23 cellular contexts compared by ENCODE assay signal in genomic region chr7:151069841-151070572, GRCh38. TPM values are rescaled to one million over a fixed set of nuclear protein-coding genes. Genes with fewer than 3 reads are reported as not detected.
DNase-seq lines count a peak whose midpoint lies in the region; ATAC-seq, FAIRE-seq and TF ChIP-seq lines count a peak whose summit lies in the region.
"Had no signal": no experiment of that assay in that cellular context is flagged by ENCODE, and none has a peak within 500 bp of the region (broad histone marks: within the 10 kb centered on the region; RNA-seq: fewer than 3 reads in every experiment).

No MANE protein-coding gene starts in this region.

- H3K27ac Mint-ChIP-seq in stimulated activated effector memory CD8-positive, alpha-beta T cell treated with anti-CD3 and anti-CD28 coated beads, Interleukin-12 subunit alpha, Interleukin-12 subunit beta, amount 100 ng/mL, for 72 hours = no peak overlapping the region
- no peak overlapping the region for H3K27ac Mint-ChIP-seq in effector memory CD8-positive, alpha-beta T cell
- H3K27ac Mint-ChIP-seq: GM23338 had no signal

- H2BK5ac ChIP-seq in trophoblast cell (ENCODE audit: low read depth, low read length, poor library complexity) = no peak overlapping the region

- H3K4me1 ChIP-seq in K562 (replicated peaks in 1 of 2; ENCODE audit: control insufficient read depth in 2 of 2, insufficient read depth in 2 of 2, low read length in 2 of 2) = peaks cover 0 to 45% of the 10 kb centered on the region in 2 experiments; a peak in 1 of 5 replicates
- H3K4me1 ChIP-seq in mucosa of descending colon (ENCODE audit: low read depth) = no peaks in the 10 kb centered on the region
- peaks cover 8 to 15% of the 10 kb centered on the region in 2 experiments for H3K4me1 ChIP-seq in trophoblast cell (ENCODE audit: control insufficient read depth in 1 of 2, insufficient read depth in 2 of 2, low read length in 2 of 2)
- H3K4me1 ChIP-seq: BE2C had no signal

- H3K23ac ChIP-seq in trophoblast cell (ENCODE audit: low read length) = no peak overlapping the region

- no peaks in the 10 kb centered on the region; the same call in 1 of the 2 replicates for H4K20me1 ChIP-seq in K562 (replicated peaks; ENCODE audit: control insufficient read depth, insufficient read depth, low read length)

- FAIRE-seq in K562 (lab: Jason Lieb, UNC) = no peak
- FAIRE-seq: A204.1, GM12878, H54 had no signal

- no peak for TF ChIP-seq EP300 in K562 (IDR thresholded peaks at IDR 0.05; ENCODE audit: low read length)

- H3K18ac ChIP-seq in trophoblast cell (ENCODE audit: low read length) = no peak overlapping the region

- CTCF ChIA-PET in K562 (lab: Yijun Ruan, JAX; ENCODE audit: low intra/inter-chr PET ratio) = no interaction called here

- peaks cover 8% of the 10 kb centered on the region for H3K79me2 ChIP-seq in K562 (ENCODE audit: control insufficient read depth, insufficient read depth, low read length)
- no peaks in the 10 kb centered on the region for H3K79me2 ChIP-seq in trophoblast cell (ENCODE audit: control insufficient read depth, insufficient read depth, low read length, poor library complexity)

- H2BK120ac ChIP-seq in trophoblast cell (ENCODE audit: insufficient read depth, low read length, poor library complexity) = no peak overlapping the region

- no peak for TF ChIP-seq RAD21 in K562 (CRISPR knock-in tag; conservative IDR thresholded peaks at IDR 0.05 in 1 of 2, IDR thresholded peaks at IDR 0.05 in 1 of 2)

- H3K36me3 Mint-ChIP-seq in stimulated activated effector memory CD8-positive, alpha-beta T cell treated with anti-CD3 and anti-CD28 coated beads, Interleukin-12 subunit alpha, Interleukin-12 subunit beta, amount 100 ng/mL, for 72 hours = peaks cover 89% of the 10 kb centered on the region
- peaks cover 50% of the 10 kb centered on the region for H3K36me3 Mint-ChIP-seq in effector memory CD8-positive, alpha-beta T cell (ENCODE audit: insufficient read depth)

- H3K9ac ChIP-seq in K562 (ENCODE audit: insufficient read depth in 1 of 2, low read depth in 2 of 2, low read length in 2 of 2) (peak overlapping the region in 1 of 2 experiments; percentile 69; a peak in 2 of 4 replicates), trophoblast cell (ENCODE audit: low read length) (no peak overlapping the region)

- H4K12ac ChIP-seq in trophoblast cell (ENCODE audit: low read depth, low read length) = no peak overlapping the region

- H3K36me3 ChIP-seq in K562 (ENCODE audit: control insufficient read depth, insufficient read depth, low read length) (peaks cover 96% of the 10 kb centered on the region), mucosa of descending colon (ENCODE audit: low read depth) (peaks cover 10% of the 10 kb centered on the region), trophoblast cell (ENCODE audit: control insufficient read depth in 1 of 2, insufficient read depth in 2 of 2, low read length in 2 of 2) (peaks cover 84 to 89% of the 10 kb centered on the region in 2 experiments)

- intact Hi-C loops in K562 (cut with micrococcal nuclease) (no loop called here), mucosa of descending colon (cut with DNase I, micrococcal nuclease) (no loop called here)

- BruUV-seq in K562 (replicated peaks; lab: Mats Ljungman, UMichigan) = no TSS peak

- H3K4me2 ChIP-seq in K562 (ENCODE audit: insufficient read depth, low read length) (no peak overlapping the region), trophoblast cell (ENCODE audit: low read length) (no peak overlapping the region)
- H3K4me2 ChIP-seq: GM23338 had no signal

- H3K9me3 ChIP-seq in K562 (replicated peaks; ENCODE audit: control insufficient read depth, insufficient read depth, low read depth, low read length) (no peaks in the 10 kb centered on the region), mucosa of descending colon (no peaks in the 10 kb centered on the region), trophoblast cell (ENCODE audit: insufficient read depth, low read depth, low read length) (no peaks in the 10 kb centered on the region)
- H3K9me3 ChIP-seq: BE2C had no signal

- H3K9me3 Mint-ChIP-seq in stimulated activated effector memory CD8-positive, alpha-beta T cell treated with anti-CD3 and anti-CD28 coated beads, Interleukin-12 subunit alpha, Interleukin-12 subunit beta, amount 100 ng/mL, for 72 hours = no peaks in the 10 kb centered on the region
- H3K9me3 Mint-ChIP-seq in effector memory CD8-positive, alpha-beta T cell = no peaks in the 10 kb centered on the region
- H3K9me3 Mint-ChIP-seq: CD4-positive, CD25-positive, alpha-beta regulatory T cell; CD8-positive, alpha-beta memory T cell; GM23338 had no signal

- H3K4ac ChIP-seq in trophoblast cell (ENCODE audit: low read depth, low read length) = no peak overlapping the region

- H3K9me1 ChIP-seq in K562 (ENCODE audit: control insufficient read depth, insufficient read depth, low read length) = no peaks in the 10 kb centered on the region

- H3K4me1 Mint-ChIP-seq in stimulated activated effector memory CD8-positive, alpha-beta T cell treated with anti-CD3 and anti-CD28 coated beads, Interleukin-12 subunit alpha, Interleukin-12 subunit beta, amount 100 ng/mL, for 72 hours = peaks cover 14% of the 10 kb centered on the region
- H3K4me1 Mint-ChIP-seq in effector memory CD8-positive, alpha-beta T cell (ENCODE audit: low read depth in 2 of 2) = peaks cover 0 to 5% of the 10 kb centered on the region in 2 donors
- H3K4me1 Mint-ChIP-seq: CD4-positive, CD25-positive, alpha-beta regulatory T cell; CD8-positive, alpha-beta memory T cell had no signal

- no peak overlapping the region for H4K91ac ChIP-seq in trophoblast cell (ENCODE audit: low read depth, low read length)

- no peak overlapping the region for H3K27ac ChIP-seq in K562 (ENCODE audit: extremely low read depth, low read depth, low read length)
- no peak overlapping the region for H3K27ac ChIP-seq in trophoblast cell (ENCODE audit: low read depth, low read length)
- H3K27ac ChIP-seq: HL-60 had no signal

- DNase-seq in K562 (ENCODE audit: extremely low read depth in 1 of 4, low spot score in 3 of 4) = no peak
- DNase-seq in mucosa of descending colon = peak in 1 of 3 donors; percentile 47
- no peak for DNase-seq in trophoblast cell
- DNase-seq in stimulated activated effector memory CD8-positive, alpha-beta T cell treated with anti-CD3 and anti-CD28 coated beads, Interleukin-12 subunit alpha, Interleukin-12 subunit beta, amount 100 ng/mL, for 72 hours (ENCODE audit: low spot score in 2 of 2) = no peak
- no peak for DNase-seq in NK-92 (lab: John Stamatoyannopoulos, UW; ENCODE audit: unreplicated experiment)
- no peak for DNase-seq in effector memory CD8-positive, alpha-beta T cell
- DNase-seq: ACHN; BE2C; C1 segment of cervical spinal cord; CD4-positive, CD25-positive, alpha-beta regulatory T cell; CD8-positive, alpha-beta memory T cell; COR-L47; DMS 273 treated with DMSO at 0.1 percent for 48 hours; DMS53; DND-41; EL; HCEC 1CT had no signal

- in situ Hi-C loops in K562 (cut with MboI) = no loop called here

- H2AK5ac ChIP-seq in trophoblast cell (ENCODE audit: low read length) = no peak overlapping the region

- H3K14ac ChIP-seq in trophoblast cell (ENCODE audit: low read length) = no peak overlapping the region

- WGBS in K562 (ENCODE audit: insufficient coverage, low coverage, missing lambda C conversion rate) = 91% methylated on average over 16 of the region's 17 CpGs
- WGBS in trophoblast cell (ENCODE audit: extremely low coverage, insufficient coverage, insufficient read length) = no CpG with 5 or more reads among the region's 17 CpGs

- peaks cover 4% of the 10 kb centered on the region for H3K79me1 ChIP-seq in trophoblast cell (ENCODE audit: low read length)

- no peak overlapping the region for H3K4me3 ChIP-seq in K562
- H3K4me3 ChIP-seq in mucosa of descending colon = no peak overlapping the region
- H3K4me3 ChIP-seq in trophoblast cell (ENCODE audit: low read depth, low read length) = no peak overlapping the region
- H3K4me3 ChIP-seq: GM12878, GM23338 had no signal

- no peak overlapping the region for H3K4me3 Mint-ChIP-seq in stimulated activated effector memory CD8-positive, alpha-beta T cell treated with anti-CD3 and anti-CD28 coated beads, Interleukin-12 subunit alpha, Interleukin-12 subunit beta, amount 100 ng/mL, for 72 hours
- no peak overlapping the region for H3K4me3 Mint-ChIP-seq in effector memory CD8-positive, alpha-beta T cell
- H3K4me3 Mint-ChIP-seq: CD8-positive, alpha-beta memory T cell; GM23338 had no signal

- H3K27me3 ChIP-seq in K562 (ENCODE audit: control insufficient read depth in 2 of 2, insufficient read depth in 2 of 2, low read length in 2 of 2) (no peaks in the 10 kb centered on the region), trophoblast cell (ENCODE audit: insufficient read depth, low read length) (no peaks in the 10 kb centered on the region)
- H3K27me3 ChIP-seq: BE2C had no signal

- ATAC-seq in K562 = no peak
- ATAC-seq in mucosa of descending colon = peak; percentile 27
- ATAC-seq in HG03139 (IDR thresholded peaks at IDR 0.05; ENCODE audit: unreplicated experiment) = no peak
- no peak for ATAC-seq in stimulated activated effector memory CD8-positive, alpha-beta T cell treated with anti-CD3 and anti-CD28 coated beads, Interleukin-12 subunit alpha, Interleukin-12 subunit beta, amount 100 ng/mL, for 72 hours
- ATAC-seq in effector memory CD8-positive, alpha-beta T cell (replicated peaks) = no peak
- ATAC-seq: GM12878, GM23338 had no signal

- H4K8ac ChIP-seq in trophoblast cell (ENCODE audit: low read depth, low read length) = peak overlapping the region; percentile 20

- no peak for TF ChIP-seq POLR2A in K562 (conservative IDR thresholded peaks at IDR 0.05)

- no peak overlapping the region for H2AFZ ChIP-seq in K562 (ENCODE audit: low read depth, low read length)
- H2AFZ ChIP-seq in trophoblast cell (ENCODE audit: insufficient read depth, low read length, poor library complexity) = no peak overlapping the region
- H2AFZ ChIP-seq: GM23338 had no signal

- no peak overlapping the region for H2BK12ac ChIP-seq in trophoblast cell (ENCODE audit: low read length)

- no peaks in the 10 kb centered on the region for H3K27me3 Mint-ChIP-seq in effector memory CD8-positive, alpha-beta T cell
- H3K27me3 Mint-ChIP-seq: CD4-positive, CD25-positive, alpha-beta regulatory T cell; CD8-positive, alpha-beta memory T cell had no signal

- POLR2A ChIA-PET in K562 (lab: Yijun Ruan, JAX) = interaction anchor here (0.8 to 3.2 kb wide), 4 partner anchors 9 to 53 kb away, joined by 4 to 18 read pairs (median 11); partner anchors contain the start of gene FASTK

- TF ChIP-seq CTCF in K562 (IDR thresholded peaks at IDR 0.05 in 2 of 3, conservative IDR thresholded peaks at IDR 0.05 in 1 of 3; ENCODE audit: insufficient read depth in 2 of 3, low read depth in 1 of 3, low read length in 3 of 3) (no peak), mucosa of descending colon (IDR thresholded peaks at IDR 0.05) (no peak)

RNA-seq across cellular contexts. Expression of gene FASTK, which starts 10.6 kb away (rescaled TPM):
- 153 and 539 TPM in 2 replicates for total RNA-seq in K562 (2011; cell fraction: chromatin; rRNA removed; ENCODE audit: low replicate concordance)
- 501 and 515 TPM in 2 replicates for total RNA-seq in K562 (2011; cell fraction: nucleolus; rRNA removed)
- total RNA-seq in K562 (2011; cell fraction: nucleoplasm; rRNA removed) = 225 and 261 TPM in 2 replicates
- total RNA-seq in K562 (2014; rRNA removed) (114 and 139 TPM in 2 replicates), K562 (2014; rRNA removed; fragmentation: Illumina TruSeq; extraction: Trizol) (8.3 and 12.6 TPM in 2 replicates), K562 (2015; rRNA removed; fragmentation: Illumina TruSeq; extraction: Trizol) (50.3 and 55.4 TPM in 2 replicates), K562 (2021) (106 and 112 TPM in 2 replicates), mucosa of descending colon (100 to 1,000 TPM in 1 of 3 donors, 10 to 100 TPM in 2; 78.6 to 122 (median 98.5) TPM)
- polyA plus RNA-seq in K562 (2011; rRNA removed) (48.2 and 69.4 TPM in 2 replicates), K562 (2014; fragmentation: Illumina TruSeq; extraction: Trizol) (38.2 and 53.4 TPM in 2 replicates), K562 (2014; fragmentation: Nextera tagmentation; extraction: Ambion mirVana) (1 to 10 TPM in 1 of 2 experiments, under 1 TPM in 1; 0.51 to 2.7 TPM), K562 (2014; rRNA removed) (150 and 181 TPM in 2 replicates)
- 50.7 and 105 TPM in 2 replicates for polyA plus RNA-seq in K562 (2011; cell fraction: cytosol; rRNA removed)
- polyA plus RNA-seq in K562 (2011; cell fraction: nucleus; rRNA removed) = 711 and 1,075 TPM in 2 replicates
- 70.9 and 124 TPM in 2 replicates for polyA plus RNA-seq in K562 (2012)
- polyA minus RNA-seq in K562 (2011; rRNA and poly(A)+ RNA removed) = 18.8 and 24.7 TPM in 2 replicates
- polyA minus RNA-seq in K562 (2011; cell fraction: cytosol; rRNA and poly(A)+ RNA removed) = 22.8 and 23.4 TPM in 2 replicates
- 187 and 189 TPM in 2 replicates for polyA minus RNA-seq in K562 (2011; cell fraction: nucleus; rRNA and poly(A)+ RNA removed)
- polyA plus RNA-seq in trophoblast cell (2013) = 59.7 and 61.2 TPM in 2 replicates

RNA-seq across cellular contexts. Expression of gene SLC4A2, which starts 10.6 kb away (rescaled TPM):
- total RNA-seq in K562 (2011; cell fraction: chromatin; rRNA removed; ENCODE audit: low replicate concordance) = 230 and 845 TPM in 2 replicates
- 746 and 756 TPM in 2 replicates for total RNA-seq in K562 (2011; cell fraction: nucleolus; rRNA removed)
- 367 and 388 TPM in 2 replicates for total RNA-seq in K562 (2011; cell fraction: nucleoplasm; rRNA removed)
- total RNA-seq in K562 (2014; rRNA removed) (360 and 417 TPM in 2 replicates), K562 (2014; rRNA removed; fragmentation: Illumina TruSeq; extraction: Trizol) (32.6 and 55.0 TPM in 2 replicates), K562 (2015; rRNA removed; fragmentation: Illumina TruSeq; extraction: Trizol) (130 and 132 TPM in 2 replicates), K562 (2021) (363 and 375 TPM in 2 replicates), mucosa of descending colon (100 to 1,000 TPM in 1 of 3 donors, 10 to 100 TPM in 2; 82.2 to 168 (median 89.5) TPM)
- polyA plus RNA-seq in K562 (2011; rRNA removed) (69.2 and 85.2 TPM in 2 replicates), K562 (2014; fragmentation: Illumina TruSeq; extraction: Trizol) (166 and 212 TPM in 2 replicates), K562 (2014; fragmentation: Nextera tagmentation; extraction: Ambion mirVana) (10 to 100 TPM; 11.4 to 28.8 TPM), K562 (2014; rRNA removed) (306 and 316 TPM in 2 replicates)
- polyA plus RNA-seq in K562 (2011; cell fraction: cytosol; rRNA removed) = 68.0 and 147 TPM in 2 replicates
- polyA plus RNA-seq in K562 (2011; cell fraction: nucleus; rRNA removed) = 438 and 829 TPM in 2 replicates
- polyA plus RNA-seq in K562 (2012) = 243 and 347 TPM in 2 replicates
- polyA minus RNA-seq in K562 (2011; rRNA and poly(A)+ RNA removed) = 29.9 and 60.1 TPM in 2 replicates
- 79.9 and 106 TPM in 2 replicates for polyA minus RNA-seq in K562 (2011; cell fraction: cytosol; rRNA and poly(A)+ RNA removed)
- 138 and 143 TPM in 2 replicates for polyA minus RNA-seq in K562 (2011; cell fraction: nucleus; rRNA and poly(A)+ RNA removed)
- polyA plus RNA-seq in trophoblast cell (2013) = 225 and 252 TPM in 2 replicates

RNA-seq across cellular contexts. Expression of gene CDK5, which starts 12.3 kb away (rescaled TPM):
- total RNA-seq in K562 (2011; cell fraction: chromatin; rRNA removed; ENCODE audit: low replicate concordance) = 19.7 and 25.7 TPM in 2 replicates
- 30.0 and 32.9 TPM in 2 replicates for total RNA-seq in K562 (2011; cell fraction: nucleolus; rRNA removed)
- total RNA-seq in K562 (2011; cell fraction: nucleoplasm; rRNA removed) = 23.7 and 24.5 TPM in 2 replicates
- total RNA-seq in K562 (2014; rRNA removed) = 38.0 and 53.5 TPM in 2 replicates
- total RNA-seq in K562 (2014; rRNA removed; fragmentation: Illumina TruSeq; extraction: Trizol) = 11.8 and 20.3 TPM in 2 replicates
- 32.2 and 35.8 TPM in 2 replicates for total RNA-seq in K562 (2015; rRNA removed; fragmentation: Illumina TruSeq; extraction: Trizol)
- 25.0 and 25.3 TPM in 2 replicates for total RNA-seq in K562 (2021)
- polyA plus RNA-seq in K562 (2011; rRNA removed) = 27.5 and 28.6 TPM in 2 replicates
- polyA plus RNA-seq in K562 (2011; cell fraction: cytosol; rRNA removed) = 47.3 and 82.3 TPM in 2 replicates
- 35.2 and 43.5 TPM in 2 replicates for polyA plus RNA-seq in K562 (2011; cell fraction: nucleus; rRNA removed)
- polyA plus RNA-seq in K562 (2012) = 36.0 and 38.1 TPM in 2 replicates
- 29.0 and 34.3 TPM in 2 replicates for polyA plus RNA-seq in K562 (2014; fragmentation: Illumina TruSeq; extraction: Trizol)
- polyA plus RNA-seq in K562 (2014; fragmentation: Nextera tagmentation; extraction: Ambion mirVana) = 10 to 100 TPM in 1 of 2 experiments, 1 to 10 TPM in 1; 3.2 to 18.1 TPM
- polyA plus RNA-seq in K562 (2014; rRNA removed) = 25.6 and 28.4 TPM in 2 replicates
- polyA minus RNA-seq in K562 (2011; rRNA and poly(A)+ RNA removed) = 25.6 and 37.1 TPM in 2 replicates
- 13.6 and 28.1 TPM in 2 replicates for polyA minus RNA-seq in K562 (2011; cell fraction: cytosol; rRNA and poly(A)+ RNA removed)
- polyA minus RNA-seq in K562 (2011; cell fraction: nucleus; rRNA and poly(A)+ RNA removed) = 15.5 and 21.0 TPM in 2 replicates
- 10 to 100 TPM in 2 of 3 donors, 1 to 10 TPM in 1; 8.3 to 12.4 (median 11.7) TPM for total RNA-seq in mucosa of descending colon
- polyA plus RNA-seq in trophoblast cell (2013) = 22.3 and 22.9 TPM in 2 replicates

RNA-seq across cellular contexts. Expression of gene TMUB1, which starts 13.3 kb away (rescaled TPM):
- total RNA-seq in K562 (2011; cell fraction: chromatin; rRNA removed; ENCODE audit: low replicate concordance) = 28.8 and 70.7 TPM in 2 replicates
- 113 and 126 TPM in 2 replicates for total RNA-seq in K562 (2011; cell fraction: nucleolus; rRNA removed)
- 72.2 and 72.4 TPM in 2 replicates for total RNA-seq in K562 (2011; cell fraction: nucleoplasm; rRNA removed)
- 189 and 255 TPM in 2 replicates for total RNA-seq in K562 (2014; rRNA removed)
- 19.4 and 21.4 TPM in 2 replicates for total RNA-seq in K562 (2014; rRNA removed; fragmentation: Illumina TruSeq; extraction: Trizol)
- 86.3 and 97.0 TPM in 2 replicates for total RNA-seq in K562 (2015; rRNA removed; fragmentation: Illumina TruSeq; extraction: Trizol)
- 233 and 241 TPM in 2 replicates for total RNA-seq in K562 (2021)
- 38.4 and 59.7 TPM in 2 replicates for polyA plus RNA-seq in K562 (2011; rRNA removed)
- 86.5 and 297 TPM in 2 replicates for polyA plus RNA-seq in K562 (2011; cell fraction: cytosol; rRNA removed)
- polyA plus RNA-seq in K562 (2011; cell fraction: nucleus; rRNA removed) = 123 and 249 TPM in 2 replicates
- polyA plus RNA-seq in K562 (2012) = 165 and 183 TPM in 2 replicates
- 74.1 and 210 TPM in 2 replicates for polyA plus RNA-seq in K562 (2014; fragmentation: Illumina TruSeq; extraction: Trizol)
- under 1 TPM; 0.14 to 0.34 TPM for polyA plus RNA-seq in K562 (2014; fragmentation: Nextera tagmentation; extraction: Ambion mirVana)
- polyA plus RNA-seq in K562 (2014; rRNA removed) = 195 and 207 TPM in 2 replicates
- polyA minus RNA-seq in K562 (2011; rRNA and poly(A)+ RNA removed) = 8.2 and 12.5 TPM in 2 replicates
- polyA minus RNA-seq in K562 (2011; cell fraction: cytosol; rRNA and poly(A)+ RNA removed) = 52.4 and 69.4 TPM in 2 replicates
- polyA minus RNA-seq in K562 (2011; cell fraction: nucleus; rRNA and poly(A)+ RNA removed) = 18.0 and 20.3 TPM in 2 replicates
- 10 to 100 TPM; 54.2 to 63.7 (median 60.8) TPM for total RNA-seq in mucosa of descending colon
- 82.7 and 85.1 TPM in 2 replicates for polyA plus RNA-seq in trophoblast cell (2013)

RNA-seq across cellular contexts. Expression of gene AGAP3, which starts 16.3 kb away (rescaled TPM):
- total RNA-seq in K562 (2011; cell fraction: chromatin; rRNA removed; ENCODE audit: low replicate concordance) = 309 and 657 TPM in 2 replicates
- 263 and 322 TPM in 2 replicates for total RNA-seq in K562 (2011; cell fraction: nucleolus; rRNA removed)
- 258 and 293 TPM in 2 replicates for total RNA-seq in K562 (2011; cell fraction: nucleoplasm; rRNA removed)
- total RNA-seq in K562 (2014; rRNA removed) (62.2 and 94.2 TPM in 2 replicates), K562 (2014; rRNA removed; fragmentation: Illumina TruSeq; extraction: Trizol) (34.6 and 44.0 TPM in 2 replicates), K562 (2015; rRNA removed; fragmentation: Illumina TruSeq; extraction: Trizol) (59.8 and 60.0 TPM in 2 replicates), K562 (2021) (178 and 208 TPM in 2 replicates), mucosa of descending colon (100 to 1,000 TPM in 1 of 3 donors, 10 to 100 TPM in 2; 39.7 to 116 (median 50.6) TPM)
- polyA plus RNA-seq in K562 (2011; rRNA removed) (61.4 and 65.4 TPM in 2 replicates), K562 (2014; fragmentation: Illumina TruSeq; extraction: Trizol) (66.7 and 96.7 TPM in 2 replicates), K562 (2014; fragmentation: Nextera tagmentation; extraction: Ambion mirVana) (1 to 10 TPM; 3.4 to 4.4 TPM), K562 (2014; rRNA removed) (118 and 127 TPM in 2 replicates)
- polyA plus RNA-seq in K562 (2011; cell fraction: cytosol; rRNA removed) = 86.8 and 233 TPM in 2 replicates
- polyA plus RNA-seq in K562 (2011; cell fraction: nucleus; rRNA removed) = 273 and 510 TPM in 2 replicates
- 83.7 and 110 TPM in 2 replicates for polyA plus RNA-seq in K562 (2012)
- 34.5 and 46.4 TPM in 2 replicates for polyA minus RNA-seq in K562 (2011; rRNA and poly(A)+ RNA removed)
- polyA minus RNA-seq in K562 (2011; cell fraction: cytosol; rRNA and poly(A)+ RNA removed) = 64.1 and 65.6 TPM in 2 replicates
- polyA minus RNA-seq in K562 (2011; cell fraction: nucleus; rRNA and poly(A)+ RNA removed) = 79.9 and 118 TPM in 2 replicates
- polyA plus RNA-seq in trophoblast cell (2013) = 91.1 and 102 TPM in 2 replicates
